8 cellular contexts compared by ENCODE assay signal in the genomic region with DNA sequence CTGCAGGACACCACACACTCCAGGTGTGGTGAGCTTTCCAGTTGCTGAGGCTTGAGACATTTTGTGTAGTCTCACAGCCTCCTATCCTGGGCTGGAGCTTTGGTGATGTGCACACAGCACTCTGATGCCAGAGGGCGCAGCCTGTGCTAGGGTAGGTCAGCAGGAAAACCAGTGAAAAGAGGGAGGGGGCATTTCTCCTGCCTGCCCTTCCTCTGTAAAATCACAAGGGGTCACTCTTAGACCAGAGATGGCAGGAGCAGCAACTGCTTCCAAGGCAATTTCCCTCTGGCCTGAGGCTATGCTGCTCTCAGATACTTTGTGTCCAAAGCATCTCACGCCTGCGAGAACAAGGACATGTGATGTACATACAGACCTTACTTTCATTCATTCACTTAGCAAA. TPM values are rescaled to one million over a fixed set of nuclear protein-coding genes. Genes with fewer than 3 reads are reported as not detected.
A peak's percentile ranks its signal among the peaks of the same experiment; 100 is the strongest.
DNase-seq lines count a peak whose midpoint lies in the region; ATAC-seq and TF ChIP-seq lines count a peak whose summit lies in the region.

No MANE protein-coding gene starts in this region.

- no peak overlapping the region for H3K4me3 ChIP-seq in BJ (ENCODE audit: low read depth, low read length)
- no peak overlapping the region for H3K4me3 ChIP-seq in left ventricle myocardium inferior
- no peak overlapping the region for H3K4me3 ChIP-seq in smooth muscle cell

- POLR2A ChIA-PET in BJ (lab: Charles Lee), result no interaction called here

- no peaks in the 10 kb centered on the region for H3K79me2 ChIP-seq in smooth muscle cell (ENCODE audit: low read depth)

- H3K4me1 ChIP-seq in left ventricle myocardium inferior (peaks cover 3% of the 10 kb centered on the region), smooth muscle cell (ENCODE audit: low read depth) (no peaks in the 10 kb centered on the region)

- H3F3A ChIP-seq in smooth muscle cell (ENCODE audit: low read depth), result no peaks in the 10 kb centered on the region

- ATAC-seq in GM19324 (IDR thresholded peaks at IDR 0.05; ENCODE audit: low FRiP score, unreplicated experiment), result no peak

- peaks cover 7% of the 10 kb centered on the region for H3K36me3 ChIP-seq in BJ (ENCODE audit: control insufficient read depth, insufficient read depth, low read length)
- peaks cover 68% of the 10 kb centered on the region for H3K36me3 ChIP-seq in left ventricle myocardium inferior
- no peaks in the 10 kb centered on the region for H3K36me3 ChIP-seq in smooth muscle cell (ENCODE audit: low read depth)

- H3K9me3 ChIP-seq in left ventricle myocardium inferior (replicated peaks) (no peaks in the 10 kb centered on the region), smooth muscle cell (replicated peaks; ENCODE audit: low read depth) (no peaks in the 10 kb centered on the region)

- no peak overlapping the region for H3K4me2 ChIP-seq in smooth muscle cell

- H3K27me3 ChIP-seq in BJ (ENCODE audit: control insufficient read depth, insufficient read depth, low read length) (no peaks in the 10 kb centered on the region), left ventricle myocardium inferior (ENCODE audit: low read depth) (no peaks in the 10 kb centered on the region), smooth muscle cell (ENCODE audit: low read depth) (no peaks in the 10 kb centered on the region)

- in situ Hi-C loops in GM13977 (cut with MboI; ENCODE audit: low pct_unique_long_range_greater_than_20kb, low sequenced_read_pairs, unreplicated experiment), result no loop called here

- TF ChIP-seq CTCF in BJ (IDR thresholded peaks at IDR 0.05; ENCODE audit: insufficient read depth, low read depth, low read length), result peak; percentile 68
- peak; percentile 80 for TF ChIP-seq CTCF in GM13977 (IDR thresholded peaks at IDR 0.05; ENCODE audit: extremely low read depth, insufficient read depth, missing control alignments)
- peak; percentile 62 for TF ChIP-seq CTCF in left ventricle myocardium inferior (IDR thresholded peaks at IDR 0.05; ENCODE audit: borderline replicate concordance)
- TF ChIP-seq CTCF in smooth muscle cell (IDR thresholded peaks at IDR 0.05; ENCODE audit: borderline replicate concordance, insufficient read depth, poor library complexity, severe bottlenecking), result peak; percentile 41

- no peak overlapping the region for H3K9ac ChIP-seq in smooth muscle cell (ENCODE audit: low read depth)

- no peak overlapping the region for H3K27ac ChIP-seq in left ventricle myocardium inferior (replicated peaks)
- H3K27ac ChIP-seq in smooth muscle cell (ENCODE audit: low read depth), result no peak overlapping the region

- CTCF ChIA-PET in BJ (lab: Yijun Ruan, JAX), result interaction anchor here (0.8 to 1.7 kb wide), 10 partner anchors 9 to 344 kb away, joined by 3 to 14 read pairs (median 4); no protein-coding TSS in a partner anchor

- no peak for DNase-seq in BJ (ENCODE audit: low read depth)
- DNase-seq in GM13977 (ENCODE audit: low spot score), result peak; percentile 68
- DNase-seq in NCI-H345 (lab: John Stamatoyannopoulos, UW), result peak; percentile 21
- DNase-seq in activated T-cell treated with anti-CD3 and anti-CD28 coated beads, Interleukin-2, amount 50 U/mL, for 48 hours, result peak; percentile 45 to 57
- DNase-seq in left ventricle myocardium inferior, result no peak
- DNase-seq in smooth muscle cell (lab: John Stamatoyannopoulos, UW; ENCODE audit: unreplicated experiment), result no peak
- DNase-seq in amniotic stem cell (lab: John Stamatoyannopoulos, UW), result no peak

- no peak overlapping the region for H2AFZ ChIP-seq in smooth muscle cell (ENCODE audit: low read depth)

- intact Hi-C loops in left ventricle myocardium inferior (cut with micrococcal nuclease), result no loop called here

- peaks cover 20% of the 10 kb centered on the region for H4K20me1 ChIP-seq in smooth muscle cell (ENCODE audit: low read depth)

- WGBS in smooth muscle cell (ENCODE audit: low lambda C conversion rate), result 63% methylated on average over 3 of the region's 3 CpGs

RNA-seq across cellular contexts. Expression of gene MUSTN1, which starts 16.5 kb away (rescaled TPM):
- not detected in 2 replicates for polyA plus RNA-seq in BJ (2011; rRNA removed)
- polyA minus RNA-seq in BJ (2011; rRNA and poly(A)+ RNA removed), result 0.28 TPM in 1 of 2 replicates, not detected in the other
- 32.7 TPM for total RNA-seq in left ventricle myocardium inferior
- total RNA-seq in smooth muscle cell, result 2.2 TPM in 1 of 2 replicates, not detected in the other
- 0.30 and 0.98 TPM in 2 replicates for polyA plus RNA-seq in smooth muscle cell

RNA-seq across cellular contexts. Expression of gene ITIH4, which starts 20.9 kb away (rescaled TPM):
- 0.49 and 1.4 TPM in 2 replicates for polyA plus RNA-seq in BJ (2011; rRNA removed)
- 0.51 and 0.66 TPM in 2 replicates for polyA minus RNA-seq in BJ (2011; rRNA and poly(A)+ RNA removed)
- total RNA-seq in left ventricle myocardium inferior, result 5.0 TPM
- total RNA-seq in smooth muscle cell, result 1.6 and 2.3 TPM in 2 replicates
- polyA plus RNA-seq in smooth muscle cell, result 1.6 and 4.5 TPM in 2 replicates

RNA-seq across cellular contexts. Expression of gene STIMATE, which starts 46.0 kb away (rescaled TPM):
- polyA plus RNA-seq in BJ (2011; rRNA removed) (11.6 and 13.5 TPM in 2 replicates), smooth muscle cell (12.1 and 18.1 TPM in 2 replicates)
- polyA minus RNA-seq in BJ (2011; rRNA and poly(A)+ RNA removed), result 6.9 and 21.5 TPM in 2 replicates
- total RNA-seq in left ventricle myocardium inferior (6.3 TPM), smooth muscle cell (12.8 and 13.1 TPM in 2 replicates)

RNA-seq across cellular contexts. Expression of gene ITIH3, which starts 56.8 kb away (rescaled TPM):
- polyA plus RNA-seq in BJ (2011; rRNA removed), result 1.3 and 1.7 TPM in 2 replicates
- 0.51 and 2.1 TPM in 2 replicates for polyA minus RNA-seq in BJ (2011; rRNA and poly(A)+ RNA removed)
- 0.55 TPM for total RNA-seq in left ventricle myocardium inferior
- total RNA-seq in smooth muscle cell, result not detected in 2 replicates
- polyA plus RNA-seq in smooth muscle cell, result 0.35 TPM in 1 of 2 replicates, not detected in the other

Comparison
In these comparisons a context has a peak if more than half of its experiments do, and no peak if none do; other contexts are left out.
1. DNase-seq: peak in GM13977 (single experiment), NCI-H345 (single experiment) and activated T-cell treated with anti-CD3 and anti-CD28 coated beads, Interleukin-2, amount 50 U/mL, for 48 hours (2 of 2); none in BJ (single experiment), left ventricle myocardium inferior (single experiment), smooth muscle cell (single experiment) and amniotic stem cell (single experiment).
2. RNA of gene MUSTN1, which starts 16.5 kb away (total RNA-seq): 32.7 TPM in left ventricle myocardium inferior (single experiment); 2.2 TPM in smooth muscle cell; every median in the first group is over 10 times any median in the second.
3. Peak in every context shown above with its lines, with median percentiles within 50 percentile points of each other: CTCF ChIP-seq.